Comparison of ENCODE assay signal across 8 cellular contexts in the genomic region with DNA sequence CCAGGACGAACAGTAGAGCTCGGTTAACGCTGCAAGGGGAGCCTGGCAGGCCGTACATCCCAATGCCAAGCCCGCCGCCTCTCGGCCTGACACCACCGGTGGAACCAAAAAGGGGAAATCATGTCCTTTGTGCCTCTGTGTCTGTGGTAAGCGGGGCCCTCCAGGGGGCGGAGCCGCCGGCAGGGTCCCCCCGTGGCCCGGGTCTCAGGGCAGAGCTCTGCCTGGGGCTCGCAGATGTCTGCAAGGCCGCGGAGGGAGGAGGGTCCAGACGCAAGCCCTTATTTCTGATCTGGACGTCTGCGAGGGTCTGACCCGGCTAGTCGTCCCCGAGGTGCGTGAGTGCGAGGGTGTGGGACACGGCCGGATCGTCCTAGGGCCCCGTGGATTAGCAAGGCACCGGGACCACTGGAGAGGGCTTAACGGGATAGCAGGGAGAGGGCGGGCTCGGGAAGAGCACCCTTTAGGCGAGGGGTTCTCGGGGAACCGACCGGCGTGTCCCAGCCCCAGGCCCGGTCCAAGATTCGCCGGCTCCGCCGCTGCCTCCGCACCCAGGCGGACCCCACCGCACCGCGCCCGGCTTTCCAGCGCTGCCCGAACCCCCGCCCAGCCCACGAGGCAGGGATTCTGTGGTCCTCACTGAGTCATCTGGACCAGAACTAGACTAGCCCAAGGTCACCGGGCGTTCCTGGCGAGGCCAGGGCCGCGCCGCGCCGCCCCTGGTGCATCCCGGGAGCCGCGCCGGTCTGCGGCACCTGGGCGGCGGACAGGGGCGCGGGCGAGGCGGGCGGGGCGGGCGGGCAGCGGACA. TPM values are rescaled to one million over a fixed set of nuclear protein-coding genes. Genes with fewer than 3 reads are reported as not detected.
A peak's percentile ranks its signal among the peaks of the same experiment; 100 is the strongest.
DNase-seq lines count a peak whose midpoint lies in the region; ATAC-seq and TF ChIP-seq lines count a peak whose summit lies in the region.

No MANE protein-coding gene starts in this region.

- dilution Hi-C loops in mammary epithelial cell (cut with HindIII; ENCODE audit: low sequenced_read_pairs) = no loop called here

- peak overlapping the region; percentile 81 for H2AFZ ChIP-seq in mammary epithelial cell (ENCODE audit: low read depth, low read length)

- peaks cover 37% of the 10 kb centered on the region for H3K79me2 ChIP-seq in mammary epithelial cell (ENCODE audit: insufficient read depth, low read length)

- H3K9ac ChIP-seq in mammary epithelial cell (ENCODE audit: insufficient read depth, low read length) = peak overlapping the region; percentile 81

- no peaks in the 10 kb centered on the region for H3K36me3 ChIP-seq in mammary epithelial cell (ENCODE audit: insufficient read depth, low read length)

- TF ChIP-seq CTCF in AG09309 (IDR thresholded peaks at IDR 0.05; ENCODE audit: control insufficient read depth, insufficient read depth, low read depth, low read length, missing control alignments) (peak; percentile 17), VCaP (conservative IDR thresholded peaks at IDR 0.05) (no peak), mammary epithelial cell (conservative IDR thresholded peaks at IDR 0.05 in 1 of 2, IDR thresholded peaks at IDR 0.05 in 1 of 2; ENCODE audit: extremely low read depth in 1 of 2, insufficient read depth in 1 of 2, low read depth in 1 of 2, low read length in 2 of 2) (no peak)

- peak overlapping the region; percentile 93 for H3K27ac ChIP-seq in VCaP
- peak overlapping the region; percentile 74 for H3K27ac ChIP-seq in mammary epithelial cell (ENCODE audit: insufficient read depth, low read depth, low read length)

- peak; percentile 4 for ATAC-seq in GM19035 (IDR thresholded peaks at IDR 0.05; ENCODE audit: unreplicated experiment)

- peak overlapping the region; percentile 95 for H3K4me2 ChIP-seq in mammary epithelial cell (ENCODE audit: insufficient read depth, low read depth, low read length)

- DNase-seq in AG09309 (ENCODE audit: low read depth) (no peak), HuH-7 (ENCODE audit: low spot score) (peak; percentile 32), mammary epithelial cell (no peak), inferior parietal cortex (ENCODE audit: extremely low spot score) (peak; percentile 36), NCI-H1694 treated with DMSO at 0.1 percent for 48 hours (lab: John Stamatoyannopoulos, UW) (no peak)
- peak; percentile 23 to 43 for DNase-seq in stimulated activated CD4-positive, alpha-beta T cell treated with anti-CD3 and anti-CD28 coated beads, Interleukin-12 subunit alpha, Interleukin-12 subunit beta, amount 100 ng/mL, for 24 hours (ENCODE audit: low read depth in 2 of 2)

- H3K4me1 ChIP-seq in mammary epithelial cell (ENCODE audit: insufficient read depth, low read length) = peaks cover 13% of the 10 kb centered on the region

- H3K9me3 ChIP-seq in mammary epithelial cell (replicated peaks; ENCODE audit: insufficient read depth, low read length) = no peaks in the 10 kb centered on the region

- WGBS in mammary epithelial cell (ENCODE audit: low coverage, missing lambda C conversion rate) = 2% methylated on average over 20 of the region's 76 CpGs

- BruUV-seq in mammary epithelial cell (replicated peaks; lab: Mats Ljungman, UMichigan) = TSS peak; percentile 73

- intact Hi-C loops in mammary epithelial cell (cut with micrococcal nuclease) = loop anchor here (2.0 to 5.0 kb wide), 3 partner anchors 43 to 92 kb away; a partner anchor contains a TSS

- CTCF ChIA-PET in mammary epithelial cell (lab: Charles Lee; ENCODE audit: low non-redundant PET) = no interaction called here

- H3K27me3 ChIP-seq in mammary epithelial cell (ENCODE audit: insufficient read depth, low read length) = no peaks in the 10 kb centered on the region

- in situ Hi-C loops in mammary epithelial cell (cut with MboI; ENCODE audit: low sequenced_read_pairs in 2 of 2) = no loop called here

- H4K20me1 ChIP-seq in mammary epithelial cell (ENCODE audit: insufficient read depth, low read length) = no peaks in the 10 kb centered on the region

- H3K4me3 ChIP-seq in AG09309 (ENCODE audit: control insufficient read depth, low read depth, low read length) (peak overlapping the region; percentile 83), mammary epithelial cell (replicated peaks in 1 of 3; ENCODE audit: insufficient read depth in 1 of 3, low read depth in 2 of 3, low read length in 3 of 3) (peak overlapping the region; percentile 68 to 87 (median 69))

RNA-seq across cellular contexts. Expression of a gene that starts 0.9 kb away (rescaled TPM):
- total RNA-seq in mammary epithelial cell = 10 to 100 TPM; 15.5 to 22.2 TPM
- 4.2 TPM for polyA plus RNA-seq in mammary epithelial cell
- 14.6 TPM for polyA minus RNA-seq in mammary epithelial cell

Comparison
In these comparisons a context has a peak if more than half of its experiments do, and no peak if none do; other contexts are left out.
1. DNase-seq: peak in HuH-7 (single experiment), inferior parietal cortex (single experiment) and stimulated activated CD4-positive, alpha-beta T cell treated with anti-CD3 and anti-CD28 coated beads, Interleukin-12 subunit alpha, Interleukin-12 subunit beta, amount 100 ng/mL, for 24 hours (2 of 2); none in AG09309 (single experiment), mammary epithelial cell (single experiment) and NCI-H1694 treated with DMSO at 0.1 percent for 48 hours (single experiment).